In the genomic region with DNA sequence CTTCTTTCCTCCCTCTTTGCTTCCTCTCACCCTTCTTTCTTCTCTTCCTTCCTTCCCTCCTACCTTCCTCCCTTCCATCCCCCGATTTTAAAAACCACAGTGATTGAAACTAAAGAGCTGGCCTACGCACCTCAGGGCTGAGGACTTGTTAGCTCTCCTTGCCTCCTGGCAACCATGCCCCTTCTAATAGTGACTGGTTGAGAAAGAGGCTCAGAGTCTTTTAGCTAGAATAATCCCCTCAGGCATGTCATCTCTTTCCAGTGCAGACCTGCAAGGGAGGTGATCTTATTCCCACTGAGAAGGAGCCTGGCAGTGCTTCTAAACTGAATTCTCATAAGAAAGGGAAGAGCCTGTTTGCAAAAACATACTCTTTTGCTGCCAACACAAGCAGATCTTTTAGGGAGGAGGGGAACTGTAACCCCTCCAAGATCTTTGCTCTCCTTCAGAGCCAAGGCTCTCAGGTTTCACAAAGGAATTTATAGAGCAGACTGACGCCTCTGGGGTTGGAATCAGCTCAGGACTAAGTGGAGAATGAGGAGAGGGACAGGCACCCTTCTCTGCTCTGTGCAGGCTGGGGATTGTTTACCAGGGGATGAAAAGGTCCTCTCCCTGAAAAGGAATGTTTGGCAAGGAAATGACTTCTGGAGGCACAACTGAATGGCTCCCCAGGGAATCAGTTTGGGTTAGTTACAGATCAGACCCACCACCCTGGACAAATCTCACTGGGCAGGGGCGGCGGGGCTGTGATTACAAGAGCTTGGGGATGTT, we compare ENCODE assay signal across 1 cellular context.
TF ChIP-seq lines count a peak whose summit lies in the region.

No MANE protein-coding gene starts in this region.

TF ChIP-seq in HepG2, 621 proteins besides CTCF, POLR2A, EP300 and RAD21 (continues in another document):
- peak; percentile 82; the same call in 1 of the 2 replicates for TF ChIP-seq SIX4 (CRISPR knock-in tag; IDR thresholded peaks at IDR 0.05)
- TF ChIP-seq, protein P1, sequence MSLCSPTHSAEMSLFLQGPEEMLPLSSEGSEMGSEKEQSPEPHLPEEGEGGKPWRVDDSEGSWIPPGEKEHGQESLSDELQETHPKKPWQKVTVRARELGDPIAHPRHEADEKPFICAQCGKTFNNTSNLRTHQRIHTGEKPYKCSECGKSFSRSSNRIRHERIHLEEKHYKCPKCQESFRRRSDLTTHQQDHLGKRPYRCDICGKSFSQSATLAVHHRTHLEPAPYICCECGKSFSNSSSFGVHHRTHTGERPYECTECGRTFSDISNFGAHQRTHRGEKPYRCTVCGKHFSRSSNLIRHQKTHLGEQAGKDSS (CRISPR knock-in tag; IDR thresholded peaks at IDR 0.05; ENCODE audit: borderline replicate concordance, low read depth) = no peak
- TF ChIP-seq SOX5 (CRISPR knock-in tag; IDR thresholded peaks at IDR 0.05; ENCODE audit: borderline replicate concordance) = peak; percentile 30; the same call in 1 of the 2 replicates
- 0 out of 2 replicates have a peak, but pooled peaks have one; percentile 8 for TF ChIP-seq SRF (IDR thresholded peaks at IDR 0.05; ENCODE audit: low read depth, low read length)
- TF ChIP-seq GFI1 (CRISPR knock-in tag; IDR thresholded peaks at IDR 0.05; ENCODE audit: borderline replicate concordance) = no peak
- no peak for TF ChIP-seq ZNF616 (CRISPR knock-in tag; IDR thresholded peaks at IDR 0.05; ENCODE audit: low read depth)
- TF ChIP-seq SMARCC2 (IDR thresholded peaks at IDR 0.05) = no peak
- TF ChIP-seq, protein P2, sequence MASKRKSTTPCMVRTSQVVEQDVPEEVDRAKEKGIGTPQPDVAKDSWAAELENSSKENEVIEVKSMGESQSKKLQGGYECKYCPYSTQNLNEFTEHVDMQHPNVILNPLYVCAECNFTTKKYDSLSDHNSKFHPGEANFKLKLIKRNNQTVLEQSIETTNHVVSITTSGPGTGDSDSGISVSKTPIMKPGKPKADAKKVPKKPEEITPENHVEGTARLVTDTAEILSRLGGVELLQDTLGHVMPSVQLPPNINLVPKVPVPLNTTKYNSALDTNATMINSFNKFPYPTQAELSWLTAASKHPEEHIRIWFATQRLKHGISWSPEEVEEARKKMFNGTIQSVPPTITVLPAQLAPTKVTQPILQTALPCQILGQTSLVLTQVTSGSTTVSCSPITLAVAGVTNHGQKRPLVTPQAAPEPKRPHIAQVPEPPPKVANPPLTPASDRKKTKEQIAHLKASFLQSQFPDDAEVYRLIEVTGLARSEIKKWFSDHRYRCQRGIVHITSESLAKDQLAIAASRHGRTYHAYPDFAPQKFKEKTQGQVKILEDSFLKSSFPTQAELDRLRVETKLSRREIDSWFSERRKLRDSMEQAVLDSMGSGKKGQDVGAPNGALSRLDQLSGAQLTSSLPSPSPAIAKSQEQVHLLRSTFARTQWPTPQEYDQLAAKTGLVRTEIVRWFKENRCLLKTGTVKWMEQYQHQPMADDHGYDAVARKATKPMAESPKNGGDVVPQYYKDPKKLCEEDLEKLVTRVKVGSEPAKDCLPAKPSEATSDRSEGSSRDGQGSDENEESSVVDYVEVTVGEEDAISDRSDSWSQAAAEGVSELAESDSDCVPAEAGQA (IDR thresholded peaks at IDR 0.05; ENCODE audit: low read depth) = no peak
- TF ChIP-seq, protein P2 (CRISPR knock-in tag; IDR thresholded peaks at IDR 0.05; ENCODE audit: borderline replicate concordance) = no peak
- TF ChIP-seq, protein P3, sequence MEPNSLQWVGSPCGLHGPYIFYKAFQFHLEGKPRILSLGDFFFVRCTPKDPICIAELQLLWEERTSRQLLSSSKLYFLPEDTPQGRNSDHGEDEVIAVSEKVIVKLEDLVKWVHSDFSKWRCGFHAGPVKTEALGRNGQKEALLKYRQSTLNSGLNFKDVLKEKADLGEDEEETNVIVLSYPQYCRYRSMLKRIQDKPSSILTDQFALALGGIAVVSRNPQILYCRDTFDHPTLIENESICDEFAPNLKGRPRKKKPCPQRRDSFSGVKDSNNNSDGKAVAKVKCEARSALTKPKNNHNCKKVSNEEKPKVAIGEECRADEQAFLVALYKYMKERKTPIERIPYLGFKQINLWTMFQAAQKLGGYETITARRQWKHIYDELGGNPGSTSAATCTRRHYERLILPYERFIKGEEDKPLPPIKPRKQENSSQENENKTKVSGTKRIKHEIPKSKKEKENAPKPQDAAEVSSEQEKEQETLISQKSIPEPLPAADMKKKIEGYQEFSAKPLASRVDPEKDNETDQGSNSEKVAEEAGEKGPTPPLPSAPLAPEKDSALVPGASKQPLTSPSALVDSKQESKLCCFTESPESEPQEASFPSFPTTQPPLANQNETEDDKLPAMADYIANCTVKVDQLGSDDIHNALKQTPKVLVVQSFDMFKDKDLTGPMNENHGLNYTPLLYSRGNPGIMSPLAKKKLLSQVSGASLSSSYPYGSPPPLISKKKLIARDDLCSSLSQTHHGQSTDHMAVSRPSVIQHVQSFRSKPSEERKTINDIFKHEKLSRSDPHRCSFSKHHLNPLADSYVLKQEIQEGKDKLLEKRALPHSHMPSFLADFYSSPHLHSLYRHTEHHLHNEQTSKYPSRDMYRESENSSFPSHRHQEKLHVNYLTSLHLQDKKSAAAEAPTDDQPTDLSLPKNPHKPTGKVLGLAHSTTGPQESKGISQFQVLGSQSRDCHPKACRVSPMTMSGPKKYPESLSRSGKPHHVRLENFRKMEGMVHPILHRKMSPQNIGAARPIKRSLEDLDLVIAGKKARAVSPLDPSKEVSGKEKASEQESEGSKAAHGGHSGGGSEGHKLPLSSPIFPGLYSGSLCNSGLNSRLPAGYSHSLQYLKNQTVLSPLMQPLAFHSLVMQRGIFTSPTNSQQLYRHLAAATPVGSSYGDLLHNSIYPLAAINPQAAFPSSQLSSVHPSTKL (CRISPR knock-in tag; IDR thresholded peaks at IDR 0.05) = peak; percentile 34; the same call in 1 of the 2 replicates
- no peak for TF ChIP-seq SRSF9 (IDR thresholded peaks at IDR 0.05; ENCODE audit: borderline replicate concordance, insufficient read depth, low read depth, low read length, poor library complexity, severe bottlenecking)
- TF ChIP-seq, protein P4, sequence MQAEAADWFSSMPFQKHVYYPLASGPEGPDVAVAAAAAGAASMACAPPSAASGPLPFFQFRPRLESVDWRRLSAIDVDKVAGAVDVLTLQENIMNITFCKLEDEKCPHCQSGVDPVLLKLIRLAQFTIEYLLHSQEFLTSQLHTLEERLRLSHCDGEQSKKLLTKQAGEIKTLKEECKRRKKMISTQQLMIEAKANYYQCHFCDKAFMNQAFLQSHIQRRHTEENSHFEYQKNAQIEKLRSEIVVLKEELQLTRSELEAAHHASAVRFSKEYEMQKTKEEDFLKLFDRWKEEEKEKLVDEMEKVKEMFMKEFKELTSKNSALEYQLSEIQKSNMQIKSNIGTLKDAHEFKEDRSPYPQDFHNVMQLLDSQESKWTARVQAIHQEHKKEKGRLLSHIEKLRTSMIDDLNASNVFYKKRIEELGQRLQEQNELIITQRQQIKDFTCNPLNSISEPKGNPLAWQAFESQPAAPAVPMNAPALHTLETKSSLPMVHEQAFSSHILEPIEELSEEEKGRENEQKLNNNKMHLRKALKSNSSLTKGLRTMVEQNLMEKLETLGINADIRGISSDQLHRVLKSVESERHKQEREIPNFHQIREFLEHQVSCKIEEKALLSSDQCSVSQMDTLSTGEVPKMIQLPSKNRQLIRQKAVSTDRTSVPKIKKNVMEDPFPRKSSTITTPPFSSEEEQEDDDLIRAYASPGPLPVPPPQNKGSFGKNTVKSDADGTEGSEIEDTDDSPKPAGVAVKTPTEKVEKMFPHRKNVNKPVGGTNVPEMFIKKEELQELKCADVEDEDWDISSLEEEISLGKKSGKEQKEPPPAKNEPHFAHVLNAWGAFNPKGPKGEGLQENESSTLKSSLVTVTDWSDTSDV (CRISPR knock-in tag; IDR thresholded peaks at IDR 0.05) = no peak
- TF ChIP-seq, protein P5, sequence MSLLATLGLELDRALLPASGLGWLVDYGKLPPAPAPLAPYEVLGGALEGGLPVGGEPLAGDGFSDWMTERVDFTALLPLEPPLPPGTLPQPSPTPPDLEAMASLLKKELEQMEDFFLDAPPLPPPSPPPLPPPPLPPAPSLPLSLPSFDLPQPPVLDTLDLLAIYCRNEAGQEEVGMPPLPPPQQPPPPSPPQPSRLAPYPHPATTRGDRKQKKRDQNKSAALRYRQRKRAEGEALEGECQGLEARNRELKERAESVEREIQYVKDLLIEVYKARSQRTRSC (CRISPR knock-in tag; IDR thresholded peaks at IDR 0.05; ENCODE audit: low read depth) = no peak
- TF ChIP-seq, protein P6, sequence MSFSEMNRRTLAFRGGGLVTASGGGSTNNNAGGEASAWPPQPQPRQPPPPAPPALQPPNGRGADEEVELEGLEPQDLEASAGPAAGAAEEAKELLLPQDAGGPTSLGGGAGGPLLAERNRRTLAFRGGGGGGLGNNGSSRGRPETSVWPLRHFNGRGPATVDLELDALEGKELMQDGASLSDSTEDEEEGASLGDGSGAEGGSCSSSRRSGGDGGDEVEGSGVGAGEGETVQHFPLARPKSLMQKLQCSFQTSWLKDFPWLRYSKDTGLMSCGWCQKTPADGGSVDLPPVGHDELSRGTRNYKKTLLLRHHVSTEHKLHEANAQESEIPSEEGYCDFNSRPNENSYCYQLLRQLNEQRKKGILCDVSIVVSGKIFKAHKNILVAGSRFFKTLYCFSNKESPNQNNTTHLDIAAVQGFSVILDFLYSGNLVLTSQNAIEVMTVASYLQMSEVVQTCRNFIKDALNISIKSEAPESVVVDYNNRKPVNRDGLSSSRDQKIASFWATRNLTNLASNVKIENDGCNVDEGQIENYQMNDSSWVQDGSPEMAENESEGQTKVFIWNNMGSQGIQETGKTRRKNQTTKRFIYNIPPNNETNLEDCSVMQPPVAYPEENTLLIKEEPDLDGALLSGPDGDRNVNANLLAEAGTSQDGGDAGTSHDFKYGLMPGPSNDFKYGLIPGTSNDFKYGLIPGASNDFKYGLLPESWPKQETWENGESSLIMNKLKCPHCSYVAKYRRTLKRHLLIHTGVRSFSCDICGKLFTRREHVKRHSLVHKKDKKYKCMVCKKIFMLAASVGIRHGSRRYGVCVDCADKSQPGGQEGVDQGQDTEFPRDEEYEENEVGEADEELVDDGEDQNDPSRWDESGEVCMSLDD (CRISPR knock-in tag; IDR thresholded peaks at IDR 0.05; ENCODE audit: borderline replicate concordance) = no peak
- TF ChIP-seq CHCHD3 (CRISPR knock-in tag; IDR thresholded peaks at IDR 0.05) = no peak
- TF ChIP-seq FOXA1 (IDR thresholded peaks at IDR 0.05) = no peak
- TF ChIP-seq FOXA1 (CRISPR knock-in tag; IDR thresholded peaks at IDR 0.05) = 0 out of 2 replicates have a peak, but pooled peaks have one; percentile 32
- no peak for TF ChIP-seq ZNF460 (CRISPR knock-in tag; IDR thresholded peaks at IDR 0.05; ENCODE audit: borderline replicate concordance)
- TF ChIP-seq, protein P7, sequence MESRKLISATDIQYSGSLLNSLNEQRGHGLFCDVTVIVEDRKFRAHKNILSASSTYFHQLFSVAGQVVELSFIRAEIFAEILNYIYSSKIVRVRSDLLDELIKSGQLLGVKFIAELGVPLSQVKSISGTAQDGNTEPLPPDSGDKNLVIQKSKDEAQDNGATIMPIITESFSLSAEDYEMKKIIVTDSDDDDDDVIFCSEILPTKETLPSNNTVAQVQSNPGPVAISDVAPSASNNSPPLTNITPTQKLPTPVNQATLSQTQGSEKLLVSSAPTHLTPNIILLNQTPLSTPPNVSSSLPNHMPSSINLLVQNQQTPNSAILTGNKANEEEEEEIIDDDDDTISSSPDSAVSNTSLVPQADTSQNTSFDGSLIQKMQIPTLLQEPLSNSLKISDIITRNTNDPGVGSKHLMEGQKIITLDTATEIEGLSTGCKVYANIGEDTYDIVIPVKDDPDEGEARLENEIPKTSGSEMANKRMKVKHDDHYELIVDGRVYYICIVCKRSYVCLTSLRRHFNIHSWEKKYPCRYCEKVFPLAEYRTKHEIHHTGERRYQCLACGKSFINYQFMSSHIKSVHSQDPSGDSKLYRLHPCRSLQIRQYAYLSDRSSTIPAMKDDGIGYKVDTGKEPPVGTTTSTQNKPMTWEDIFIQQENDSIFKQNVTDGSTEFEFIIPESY (CRISPR knock-in tag; IDR thresholded peaks at IDR 0.05) = no peak
- no peak for TF ChIP-seq ZBTB1 (CRISPR knock-in tag; IDR thresholded peaks at IDR 0.05; ENCODE audit: borderline replicate concordance)
- TF ChIP-seq ARNT (IDR thresholded peaks at IDR 0.05) = no peak
- no peak for TF ChIP-seq ZNF510 (CRISPR knock-in tag; IDR thresholded peaks at IDR 0.05; ENCODE audit: low read depth)
- no peak for TF ChIP-seq SOX13 (IDR thresholded peaks at IDR 0.05)
- peak in 1 of 2 experiments; percentile 21; a peak in 1 of 4 replicates for TF ChIP-seq SOX13 (CRISPR knock-in tag; conservative IDR thresholded peaks at IDR 0.05 in 1 of 2, IDR thresholded peaks at IDR 0.05 in 1 of 2)
- TF ChIP-seq, protein P8, sequence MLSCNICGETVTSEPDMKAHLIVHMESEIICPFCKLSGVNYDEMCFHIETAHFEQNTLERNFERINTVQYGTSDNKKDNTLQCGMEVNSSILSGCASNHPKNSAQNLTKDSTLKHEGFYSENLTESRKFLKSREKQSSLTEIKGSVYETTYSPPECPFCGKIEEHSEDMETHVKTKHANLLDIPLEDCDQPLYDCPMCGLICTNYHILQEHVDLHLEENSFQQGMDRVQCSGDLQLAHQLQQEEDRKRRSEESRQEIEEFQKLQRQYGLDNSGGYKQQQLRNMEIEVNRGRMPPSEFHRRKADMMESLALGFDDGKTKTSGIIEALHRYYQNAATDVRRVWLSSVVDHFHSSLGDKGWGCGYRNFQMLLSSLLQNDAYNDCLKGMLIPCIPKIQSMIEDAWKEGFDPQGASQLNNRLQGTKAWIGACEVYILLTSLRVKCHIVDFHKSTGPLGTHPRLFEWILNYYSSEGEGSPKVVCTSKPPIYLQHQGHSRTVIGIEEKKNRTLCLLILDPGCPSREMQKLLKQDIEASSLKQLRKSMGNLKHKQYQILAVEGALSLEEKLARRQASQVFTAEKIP (CRISPR knock-in tag; IDR thresholded peaks at IDR 0.05; ENCODE audit: borderline replicate concordance) = no peak
- peak; percentile 20; the same call in 1 of the 2 replicates for TF ChIP-seq HDAC2 (CRISPR knock-in tag; IDR thresholded peaks at IDR 0.05)
- TF ChIP-seq DR1 (CRISPR knock-in tag; IDR thresholded peaks at IDR 0.05) = no peak
- 0 out of 2 replicates have a peak, but pooled peaks have one; percentile 27 for TF ChIP-seq KAT8 (CRISPR knock-in tag; IDR thresholded peaks at IDR 0.05)
- no peak for TF ChIP-seq ETV6 (CRISPR knock-in tag; conservative IDR thresholded peaks at IDR 0.05)
- peak; percentile 41; the same call in 1 of the 2 replicates for TF ChIP-seq ZNF292 (CRISPR knock-in tag; IDR thresholded peaks at IDR 0.05; ENCODE audit: borderline replicate concordance, low read depth)
- TF ChIP-seq HMG20A (CRISPR knock-in tag; IDR thresholded peaks at IDR 0.05; ENCODE audit: borderline replicate concordance) = peak; percentile 27; the same call in 1 of the 2 replicates
